Comparison of ENCODE assay signal across 8 cellular contexts in genomic region chr1:171741872-171742576, GRCh38. TPM values are rescaled to one million over a fixed set of nuclear protein-coding genes. Genes with fewer than 3 reads are reported as not detected.
DNase-seq lines count a peak whose midpoint lies in the region; ATAC-seq, FAIRE-seq and TF ChIP-seq lines count a peak whose summit lies in the region.

Gene VAMP4, minus strand, starts transcription at chr1:171742065. Its CDS starts 3,651 bp downstream, at chr1:171738414.

- peaks cover 7 to 8% of the 10 kb centered on the region in 2 donors for H3K4me1 ChIP-seq in kidney (ENCODE audit: control insufficient read depth in 1 of 2, insufficient read depth in 1 of 2, low read depth in 1 of 2, low read length in 2 of 2)

- peak within 1 kb of the TSS; percentile 92 to 97 for H3K9ac ChIP-seq in kidney (ENCODE audit: low read length in 2 of 2)

- DNase-seq in AML-193 (lab: John Stamatoyannopoulos, UW), result peak; percentile 67 to 75
- peak; percentile 81 to 89 for DNase-seq in NCI-H446 (lab: John Stamatoyannopoulos, UW)
- peak; percentile 76 for DNase-seq in activated CD4-positive, alpha-beta T cell treated with anti-CD3 and anti-CD28 coated beads for 1 hour
- DNase-seq in cerebellar nuclear complex (lab: John Stamatoyannopoulos, UW), result peak; percentile 46 to 76
- peak; percentile 95 for DNase-seq in kidney
- peak; percentile 66 to 79 for DNase-seq in stimulated activated CD4-positive, alpha-beta T cell treated with anti-CD3 and anti-CD28 coated beads, Interleukin-15, amount 100 ng/mL, for 1 hour (ENCODE audit: low read depth in 1 of 2, low spot score in 1 of 2)

- intact Hi-C loops in kidney (cut with DNase I), result no loop called here

- TF ChIP-seq CTCF in kidney (IDR thresholded peaks at IDR 0.05; ENCODE audit: borderline replicate concordance, extremely low read depth, insufficient read depth), result no peak

- ATAC-seq in GM19035 (IDR thresholded peaks at IDR 0.05; ENCODE audit: unreplicated experiment) (peak; percentile 95), HG03280 (IDR thresholded peaks at IDR 0.05; ENCODE audit: unreplicated experiment) (peak; percentile 87)

- H3K27ac ChIP-seq in kidney (ENCODE audit: low read depth in 2 of 2, low read length in 2 of 2), result peak within 1 kb of the TSS; percentile 96 to 97

- H3K36me3 ChIP-seq in kidney (ENCODE audit: control insufficient read depth in 1 of 2, insufficient read depth in 2 of 2, low read length in 2 of 2), result peaks cover 0 to under 1% of the 10 kb centered on the region in 2 donors

- no peak for FAIRE-seq in kidney (lab: Jason Lieb, UNC)

- no peaks in the 10 kb centered on the region for H3K9me3 ChIP-seq in kidney (ENCODE audit: control insufficient read depth in 1 of 2, low read length in 2 of 2)

- peak within 1 kb of the TSS; percentile 90 to 95 for H3K4me3 ChIP-seq in kidney (ENCODE audit: low read length in 2 of 2)

RNA-seq across cellular contexts. Expression of gene VAMP4, which starts in this region (rescaled TPM):
- 15.3 TPM for total RNA-seq in kidney
- 7.5 TPM for polyA plus RNA-seq in kidney (ENCODE audit: insufficient read depth, low read depth, low replicate concordance)

Comparison
In these comparisons a context has a peak if more than half of its experiments do, and no peak if none do; other contexts are left out.
1. Peak in every context shown above with its lines: DNase-seq, ATAC-seq, H3K4me3 ChIP-seq and H3K27ac ChIP-seq.